Comparison of ENCODE assay signal across 8 cellular contexts in the genomic region with DNA sequence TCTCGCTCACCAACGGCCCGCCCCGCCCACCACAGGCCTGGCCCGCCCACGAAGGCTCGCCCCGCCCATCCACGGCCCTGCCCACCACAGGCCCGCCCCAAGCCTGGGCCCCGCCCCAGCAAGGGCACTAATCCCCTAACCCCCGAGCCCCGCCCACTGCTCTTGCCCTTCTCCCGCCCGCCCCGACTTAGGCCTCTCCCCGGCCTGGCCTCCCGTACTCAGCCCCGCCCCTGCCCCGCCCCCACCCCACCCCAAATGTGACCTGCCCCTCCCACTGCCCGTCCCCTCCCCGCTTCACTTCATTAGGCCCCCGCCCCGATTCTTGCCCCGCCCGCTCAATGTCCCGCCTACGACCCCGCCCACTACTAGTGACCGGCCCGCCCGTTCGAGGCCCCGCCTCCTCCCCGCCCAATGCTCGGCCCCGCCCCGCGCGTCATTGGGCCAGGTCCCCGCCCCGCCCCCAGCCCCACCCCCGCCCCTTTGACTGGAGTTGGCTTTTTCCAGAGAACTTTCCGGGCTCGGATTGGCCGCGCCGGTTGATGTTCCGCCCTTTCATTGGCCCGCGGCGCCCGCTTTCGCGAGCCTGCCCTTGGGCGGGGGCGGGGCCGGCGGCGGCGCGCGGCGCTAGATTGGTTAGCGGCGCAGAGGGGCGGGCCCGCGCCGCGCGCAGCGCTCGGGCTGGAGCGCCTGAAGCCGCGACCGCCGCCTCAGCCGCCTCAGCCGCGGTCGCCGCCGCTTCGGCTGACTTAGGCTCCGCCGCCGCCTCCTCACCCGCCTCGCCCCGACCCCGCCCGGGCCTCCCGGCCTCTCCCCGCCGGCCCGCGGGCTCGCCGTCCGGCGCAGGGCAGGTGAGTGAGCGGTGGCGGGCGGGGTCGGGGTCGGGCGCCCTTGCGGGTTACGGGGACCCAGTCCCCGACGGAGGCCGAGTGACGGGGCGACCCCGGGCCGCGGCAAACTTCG. TPM values are rescaled to one million over a fixed set of nuclear protein-coding genes. Genes with fewer than 3 reads are reported as not detected.
A peak's percentile ranks its signal among the peaks of the same experiment; 100 is the strongest.
DNase-seq lines count a peak whose midpoint lies in the region; ATAC-seq, FAIRE-seq and TF ChIP-seq lines count a peak whose summit lies in the region.

A gene (plus strand): TSS at position 705 of the 960 bp plus-strand sequence. CDS start 206,361 bp downstream, outside the sequence.

- H3K27me3 Mint-ChIP-seq in Caco-2 (ENCODE audit: insufficient read depth, unreplicated experiment): peaks cover 11% of the 10 kb centered on the region

- H3K4me1 Mint-ChIP-seq in Caco-2 (ENCODE audit: low read depth, unreplicated experiment): no peaks in the 10 kb centered on the region

- H3K36me3 ChIP-seq in Caco-2 (ENCODE audit: control insufficient read depth, insufficient read depth, low read length) (no peaks in the 10 kb centered on the region), KOPT-K1 (ENCODE audit: insufficient read depth, low read length) (no peaks in the 10 kb centered on the region), SJSA1 (peaks cover 5% of the 10 kb centered on the region; the same call in 1 of the 2 replicates), stomach smooth muscle (ENCODE audit: control insufficient read depth in 2 of 2, insufficient read depth in 2 of 2, low read length in 2 of 2) (no peaks in the 10 kb centered on the region)

- peak within 1 kb of the TSS; percentile 67 for H3K4me3 Mint-ChIP-seq in Caco-2 (ENCODE audit: unreplicated experiment)

- ATAC-seq in GM21528 (IDR thresholded peaks at IDR 0.05; ENCODE audit: low FRiP score, unreplicated experiment): peak; percentile 69

- H3K4me3 ChIP-seq in Caco-2 (ENCODE audit: low read depth, low read length): peak within 1 kb of the TSS; percentile 29
- peak within 1 kb of the TSS; percentile 99 for H3K4me3 ChIP-seq in SJSA1
- peak within 1 kb of the TSS; percentile 40 to 68 for H3K4me3 ChIP-seq in stomach smooth muscle (ENCODE audit: low read length in 2 of 2)

- no peaks in the 10 kb centered on the region for H3K9me3 Mint-ChIP-seq in Caco-2 (ENCODE audit: unreplicated experiment)

- no peak for FAIRE-seq in frontal cortex (lab: Jason Lieb, UNC)

- H3K9me3 ChIP-seq in Caco-2: 0 out of 2 replicates have a peak, but pooled peaks cover 3% of the 10 kb centered on the region
- H3K9me3 ChIP-seq in KOPT-K1 (ENCODE audit: insufficient read depth, low read length, poor library complexity, severe bottlenecking): no peaks in the 10 kb centered on the region
- H3K9me3 ChIP-seq in SJSA1 (replicated peaks): peaks cover 2% of the 10 kb centered on the region
- no peaks in the 10 kb centered on the region for H3K9me3 ChIP-seq in stomach smooth muscle (ENCODE audit: control insufficient read depth in 2 of 2, low read length in 2 of 2)

- intact Hi-C loops in Caco-2 (cut with micrococcal nuclease; ENCODE audit: unreplicated experiment): no loop called here

- H3K27me3 ChIP-seq in Caco-2 (replicated peaks; ENCODE audit: control insufficient read depth, insufficient read depth, low read length) (0 out of 2 replicates have a peak, but pooled peaks cover 2% of the 10 kb centered on the region), SJSA1 (replicated peaks) (no peaks in the 10 kb centered on the region), stomach smooth muscle (ENCODE audit: control insufficient read depth in 1 of 2, insufficient read depth in 2 of 2, low read length in 2 of 2) (peaks cover 0 to 12% of the 10 kb centered on the region in 2 donors)

- BruUV-seq in Caco-2 (replicated peaks; lab: Mats Ljungman, UMichigan): no TSS peak

- DNase-seq in Caco-2: peak; percentile 90 to 95
- DNase-seq in SJSA1 (ENCODE audit: low read depth in 1 of 2, low spot score in 2 of 2): peak; percentile 86 to 100
- DNase-seq in activated gamma-delta T cell treated with Interleukin-2 at 50 U/mL for 16 hours: peak; percentile 83
- peak; percentile 93 to 97 for DNase-seq in frontal cortex (ENCODE audit: low spot score in 2 of 2)
- peak; percentile 44 for DNase-seq in non-pigmented ciliary epithelial cell (ENCODE audit: low read depth)

- H3K36me3 Mint-ChIP-seq in Caco-2 (ENCODE audit: insufficient read depth, unreplicated experiment): no peaks in the 10 kb centered on the region

- no peak within 1 kb of the TSS for H3K9ac ChIP-seq in stomach smooth muscle (ENCODE audit: low read length in 2 of 2)

- peak within 1 kb of the TSS; percentile 38 for H3K27ac ChIP-seq in KOPT-K1 (ENCODE audit: low read depth, low read length, poor library complexity, severe bottlenecking)
- H3K27ac ChIP-seq in SJSA1: peak within 1 kb of the TSS; percentile 79
- H3K27ac ChIP-seq in stomach smooth muscle (ENCODE audit: low read length): no peak within 1 kb of the TSS

- H3K4me1 ChIP-seq in Caco-2 (no peaks in the 10 kb centered on the region), SJSA1 (replicated peaks) (peaks cover 38% of the 10 kb centered on the region), stomach smooth muscle (ENCODE audit: control insufficient read depth, insufficient read depth, low read length) (peaks cover 7% of the 10 kb centered on the region)

- CTCF ChIA-PET in Caco-2 (lab: Charles Lee): no interaction called here

- H3K27ac Mint-ChIP-seq in Caco-2 (ENCODE audit: unreplicated experiment): no peak within 1 kb of the TSS

- POLR2A ChIA-PET in Caco-2 (lab: Charles Lee): no interaction called here

- no peak for TF ChIP-seq CTCF in Caco-2 (IDR thresholded peaks at IDR 0.05; ENCODE audit: insufficient read depth in 1 of 2, low read depth in 1 of 2, low read length in 1 of 2, severe bottlenecking in 1 of 2, unreplicated experiment in 1 of 2)

RNA-seq across cellular contexts. Expression of the gene that starts here (rescaled TPM):
- total RNA-seq in Caco-2 (2022) (0.75 TPM in 1 of 2 replicates, not detected in the other), frontal cortex (7.3 TPM)
- total RNA-seq in SJSA1 (2014; rRNA removed; shearing (Covaris generic)): 15.2 and 29.4 TPM in 2 replicates

Comparison
In these comparisons a context has a peak if more than half of its experiments do, and no peak if none do; other contexts are left out.
1. Peak in DNase-seq and H3K4me3 ChIP-seq in Caco-2; RNA of the gene not detected or under 1 TPM.
2. DNase-seq: peak in every context shown above with its lines; median percentile 95 in frontal cortex; 93 in SJSA1; 92 in Caco-2; 83 in activated gamma-delta T cell treated with Interleukin-2 at 50 U/mL for 16 hours; 44 in non-pigmented ciliary epithelial cell.
3. H3K4me3 ChIP-seq: peak in every context shown above with its lines; median percentile 99 in SJSA1; 54 in stomach smooth muscle; 29 in Caco-2.